In the genomic region with DNA sequence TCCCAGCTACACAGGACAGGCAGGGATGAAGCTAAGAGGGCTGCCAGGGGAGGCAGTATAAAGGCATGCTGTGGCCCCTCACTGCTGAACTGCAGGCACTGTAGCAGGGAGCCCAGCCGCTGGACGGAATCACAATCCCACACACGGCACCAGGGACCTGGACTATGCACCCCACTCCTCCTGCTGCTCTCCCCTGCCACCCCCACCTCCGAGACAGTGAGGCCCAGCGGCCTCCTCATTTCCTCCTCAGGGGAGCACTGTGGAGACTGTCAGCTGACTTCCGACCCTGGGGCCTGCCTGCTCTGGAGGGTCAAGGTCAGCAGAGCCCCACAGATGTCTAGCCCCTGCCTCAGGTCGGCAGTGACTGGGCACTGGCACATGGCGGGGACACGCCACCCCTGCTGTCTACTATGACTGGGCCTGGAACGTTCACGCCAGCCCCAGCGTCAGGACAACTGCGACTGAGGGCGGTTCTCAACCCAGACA, we compare ENCODE assay signal across 12 cellular contexts.
DNase-seq lines count a peak whose midpoint lies in the region; ATAC-seq and TF ChIP-seq lines count a peak whose summit lies in the region.
"Had no signal": no experiment of that assay in that cellular context is flagged by ENCODE, and none has a peak within 500 bp of the region (broad histone marks: within the 10 kb centered on the region; RNA-seq: fewer than 3 reads in every experiment).

No MANE protein-coding gene starts in this region.

- peak overlapping the region in 6 of 10 donors; percentile 14 to 79 (median 64) for H3K4me3 Mint-ChIP-seq in naive thymus-derived CD8-positive, alpha-beta T cell
- no peak overlapping the region for H3K4me3 Mint-ChIP-seq in chondrocyte (ENCODE audit: unreplicated experiment)

- POLR2A ChIA-PET in naive thymus-derived CD8-positive, alpha-beta T cell (lab: Charles Lee) = interaction anchor here (0.8 to 5.9 kb wide), 11 partner anchors 9 to 90 kb away, joined by 3 to 56 read pairs (median 3); no protein-coding TSS in a partner anchor

- no peak for TF ChIP-seq CTCF in chondrocyte (IDR thresholded peaks at IDR 0.05)

- H3K27me3 Mint-ChIP-seq in naive thymus-derived CD8-positive, alpha-beta T cell = no peaks in the 10 kb centered on the region
- H3K27me3 Mint-ChIP-seq in chondrocyte (ENCODE audit: low read depth) = no peaks in the 10 kb centered on the region

- ATAC-seq in naive thymus-derived CD8-positive, alpha-beta T cell = peak; percentile 26 to 28

- H3K4me1 ChIP-seq in BLaER1 = peaks cover 100% of the 10 kb centered on the region
- H3K4me1 ChIP-seq: HAP-1 had no signal

- H3K27ac ChIP-seq in BLaER1 = peak overlapping the region; percentile 56
- H3K27ac ChIP-seq in angular gyrus (ENCODE audit: low read depth, low read length) = peak overlapping the region; percentile 74
- H3K27ac ChIP-seq: thoracic aorta had no signal

- no peaks in the 10 kb centered on the region for H3K36me3 Mint-ChIP-seq in naive thymus-derived CD8-positive, alpha-beta T cell
- H3K36me3 Mint-ChIP-seq in chondrocyte (ENCODE audit: low read depth) = no peaks in the 10 kb centered on the region

- H3K4me3 ChIP-seq in BLaER1 = no peak overlapping the region
- H3K4me3 ChIP-seq in H7 (ENCODE audit: insufficient read depth, low read depth, low read length) = no peak overlapping the region
- H3K4me3 ChIP-seq: HAP-1, thoracic aorta had no signal

- peak overlapping the region; percentile 36; the same call in 1 of the 2 replicates for H3K9ac ChIP-seq in BLaER1

- H3K4me2 ChIP-seq in BLaER1 = peak overlapping the region; percentile 79

- H4K20me1 ChIP-seq in BLaER1 = peaks cover 100% of the 10 kb centered on the region

- no peaks in the 10 kb centered on the region for H3K9me3 ChIP-seq in BLaER1
- H3K9me3 ChIP-seq: HAP-1, thoracic aorta had no signal

- peaks cover 31% of the 10 kb centered on the region for H3K36me3 ChIP-seq in BLaER1
- no peaks in the 10 kb centered on the region for H3K36me3 ChIP-seq in H7 (replicated peaks; ENCODE audit: control insufficient read depth, insufficient read depth, low read length)
- H3K36me3 ChIP-seq: HAP-1, thoracic aorta had no signal

- peak overlapping the region in 7 of 10 donors; percentile 72 to 99 (median 88) for H3K27ac Mint-ChIP-seq in naive thymus-derived CD8-positive, alpha-beta T cell
- H3K27ac Mint-ChIP-seq in chondrocyte (ENCODE audit: unreplicated experiment) = no peak overlapping the region

- H3K27me3 ChIP-seq in BLaER1 = no peaks in the 10 kb centered on the region
- no peaks in the 10 kb centered on the region for H3K27me3 ChIP-seq in H7 (ENCODE audit: control insufficient read depth, insufficient read depth, low read length)

- no peaks in the 10 kb centered on the region for H3K9me3 Mint-ChIP-seq in naive thymus-derived CD8-positive, alpha-beta T cell
- H3K9me3 Mint-ChIP-seq in chondrocyte (ENCODE audit: low read depth) = no peaks in the 10 kb centered on the region

- peaks cover 41 to 96% (median 79%) of the 10 kb centered on the region in 4 donors for H3K4me1 Mint-ChIP-seq in naive thymus-derived CD8-positive, alpha-beta T cell
- peaks cover 28% of the 10 kb centered on the region for H3K4me1 Mint-ChIP-seq in chondrocyte (ENCODE audit: low read depth)

- DNase-seq in H7 (peak; percentile 65), chondrocyte (ENCODE audit: low spot score) (no peak), cerebellar nuclear complex (lab: John Stamatoyannopoulos, UW) (no peak), HUDEP-2 (lab: John Stamatoyannopoulos, UW; ENCODE audit: unreplicated experiment in 76 of 76) (no peak), activated gamma-delta T cell (lab: John Stamatoyannopoulos, UW) (no peak)
- DNase-seq in naive thymus-derived CD8-positive, alpha-beta T cell = no peak
- DNase-seq: NCI-H226, SHP77 treated with DMSO at 0.1 percent for 48 hours had no signal
